20 cellular contexts compared by ENCODE assay signal in genomic region chr17:38334480-38335364, GRCh38. TPM values are rescaled to one million over a fixed set of nuclear protein-coding genes. Genes with fewer than 3 reads are reported as not detected.
"Had no signal": no experiment of that assay in that cellular context is flagged by ENCODE, and none has a peak within 500 bp of the region (broad histone marks: within the 10 kb centered on the region; RNA-seq: fewer than 3 reads in every experiment).

No MANE protein-coding gene starts in this region.

- H3K27me3 ChIP-seq: hepatocyte had no signal

- H3K4me3 ChIP-seq: coronary artery, hepatocyte, left ventricle myocardium inferior, lung had no signal

- ATAC-seq: left cardiac atrium had no signal

- DNase-seq: effector CD4-positive, alpha-beta T cell; foreskin melanocyte; head of caudate nucleus; left cardiac atrium; left ventricle myocardium inferior; mesenchymal stem cell; naive B cell; small intestine; stimulated activated CD4-positive, alpha-beta T cell treated with anti-CD3 and anti-CD28 coated beads, Interleukin-12 subunit alpha, Interleukin-12 subunit beta, amount 100 ng/mL, for 4 hours; stimulated activated CD4-positive, alpha-beta T cell treated with anti-CD3 and anti-CD28 coated beads, Interleukin-2, amount 100 ng/mL, for 48 hours; stimulated activated naive CD4-positive, alpha-beta T cell treated with Interleukin-2 at 50 U/mL for 16 hours; trophoblast cell had no signal

- FAIRE-seq: keratinocyte, small intestine, urothelium cell line had no signal

- H3K27ac ChIP-seq: coronary artery, hepatocyte, left ventricle myocardium inferior had no signal

- H2AFZ ChIP-seq: hepatocyte had no signal

- H3K4me1 ChIP-seq: left ventricle myocardium inferior had no signal

- H3K9me3 ChIP-seq: left ventricle myocardium inferior had no signal

- H3K79me2 ChIP-seq: hepatocyte had no signal

- H3K4me2 ChIP-seq: hepatocyte had no signal

- H3K36me3 ChIP-seq: left ventricle myocardium inferior had no signal

RNA-seq across cellular contexts. Expression of gene GPR179, which starts 9.0 kb away (rescaled TPM):
- total RNA-seq: dermis microvascular lymphatic vessel endothelial cell, omental fat pad, pulmonary artery endothelial cell had no signal
